9 cellular contexts compared by ENCODE assay signal in genomic region chr2:156456616-156457015, GRCh38. TPM values are rescaled to one million over a fixed set of nuclear protein-coding genes. Genes with fewer than 3 reads are reported as not detected.
DNase-seq lines count a peak whose midpoint lies in the region; ATAC-seq and TF ChIP-seq lines count a peak whose summit lies in the region.
"Had no signal": no experiment of that assay in that cellular context is flagged by ENCODE, and none has a peak within 500 bp of the region (broad histone marks: within the 10 kb centered on the region; RNA-seq: fewer than 3 reads in every experiment).

No MANE protein-coding gene starts in this region.

- H3K27ac ChIP-seq in foreskin keratinocyte, result no peak overlapping the region

- ATAC-seq in GM18517 (IDR thresholded peaks at IDR 0.05; ENCODE audit: unreplicated experiment), result peak; percentile 85
- peak; percentile 74 for ATAC-seq in GM21529 (IDR thresholded peaks at IDR 0.05; ENCODE audit: unreplicated experiment)
- ATAC-seq in HG03354 (IDR thresholded peaks at IDR 0.05; ENCODE audit: poor library complexity, severe bottlenecking, unreplicated experiment), result peak; percentile 78
- no peak for ATAC-seq in foreskin keratinocyte

- TF ChIP-seq CTCF in foreskin keratinocyte (conservative IDR thresholded peaks at IDR 0.05), result no peak

- no peaks in the 10 kb centered on the region for H3K27me3 ChIP-seq in foreskin keratinocyte

- peaks cover 19% of the 10 kb centered on the region for H3K4me1 ChIP-seq in foreskin keratinocyte

- peak; percentile 90 for DNase-seq in kidney glomerular epithelial cell (lab: John Stamatoyannopoulos, UW)
- DNase-seq in inferior parietal cortex (ENCODE audit: extremely low spot score), result no peak
- no peak for DNase-seq in foreskin keratinocyte
- no peak for DNase-seq in retina
- no peak for DNase-seq in activated T-cell treated with anti-CD3 and anti-CD28 coated beads, Interleukin-2, amount 50 U/mL, for 48 hours
- DNase-seq: activated effector memory CD4-positive, alpha-beta T cell treated with anti-CD3 and anti-CD28 coated beads, Interleukin-2, amount 50 U/mL, for 16 hours had no signal

RNA-seq across cellular contexts. Expression of gene GPD2, which starts 20.4 kb away (rescaled TPM):
- 55.8 and 66.5 TPM in 2 replicates for total RNA-seq in foreskin keratinocyte
- 7.4 and 11.6 TPM in 2 replicates for polyA plus RNA-seq in foreskin keratinocyte
